ENCODE assay signal across 1 cellular context in the genomic region with DNA sequence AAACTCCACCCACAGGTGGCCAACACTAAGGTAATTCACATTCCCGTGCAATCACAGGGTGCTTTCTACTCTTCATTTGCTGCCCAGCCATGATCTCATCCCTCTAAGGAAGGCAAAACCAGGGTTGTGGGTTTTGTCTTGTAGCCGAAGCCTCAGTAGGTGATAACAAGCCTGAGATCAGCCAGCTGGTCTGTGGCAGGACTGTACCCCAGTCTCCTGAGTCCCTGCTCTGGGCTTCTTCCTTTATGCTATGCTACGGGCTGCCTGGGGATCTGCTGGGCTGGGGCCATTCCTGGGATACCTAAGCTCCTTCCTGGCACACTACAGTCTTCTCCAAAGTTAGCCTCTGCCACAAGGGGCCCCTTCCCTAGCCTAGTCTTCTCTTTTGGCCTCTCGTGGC.
TF ChIP-seq lines count a peak whose summit lies in the region.

No MANE protein-coding gene starts in this region.

TF ChIP-seq in WTC11, 78 proteins besides CTCF, POLR2A, EP300 and RAD21 (continued from another document):
- TF ChIP-seq, protein P1, sequence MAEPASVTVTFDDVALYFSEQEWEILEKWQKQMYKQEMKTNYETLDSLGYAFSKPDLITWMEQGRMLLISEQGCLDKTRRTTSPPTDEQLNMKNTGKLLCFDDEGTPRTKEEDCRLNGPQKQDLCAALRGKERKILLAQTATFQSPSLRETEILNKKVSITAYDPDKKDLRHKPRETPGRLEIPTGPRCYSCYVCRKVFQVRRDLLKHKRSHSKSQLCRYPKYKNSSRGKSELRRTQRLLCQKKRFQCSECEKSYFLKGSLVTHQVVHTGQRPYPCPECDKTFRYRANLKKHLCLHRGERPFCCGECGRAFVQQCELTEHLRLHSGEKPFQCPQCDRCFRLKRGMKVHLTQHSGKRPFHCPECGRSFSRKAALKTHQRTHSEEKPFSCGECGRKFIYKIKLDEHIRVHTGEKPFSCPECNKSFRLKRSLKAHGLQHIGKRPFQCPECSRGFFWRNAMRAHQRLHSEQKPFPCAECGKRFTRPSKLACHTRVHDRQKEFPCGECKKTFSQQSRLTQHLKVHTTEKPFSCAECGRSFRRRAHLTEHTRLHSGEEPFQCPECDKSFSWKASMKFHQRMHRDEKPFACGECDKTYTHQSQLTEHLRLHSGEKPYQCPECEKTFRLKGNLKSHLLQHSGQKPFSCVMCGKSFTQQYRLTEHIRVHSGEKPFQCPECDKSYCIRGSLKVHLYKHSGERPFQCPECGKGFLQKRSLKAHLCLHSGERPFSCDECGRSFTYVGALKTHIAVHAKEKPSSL (CRISPR knock-in tag; conservative IDR thresholded peaks at IDR 0.05): no peak
- TF ChIP-seq CREM (CRISPR knock-in tag; IDR thresholded peaks at IDR 0.05) (no peak), ZNF416 (CRISPR knock-in tag; IDR thresholded peaks at IDR 0.05) (no peak), ZNF512 (CRISPR knock-in tag; IDR thresholded peaks at IDR 0.05; ENCODE audit: borderline replicate concordance) (no peak), RELA (CRISPR knock-in tag; IDR thresholded peaks at IDR 0.05; ENCODE audit: borderline replicate concordance) (no peak), GRHL2 (CRISPR knock-in tag; IDR thresholded peaks at IDR 0.05; ENCODE audit: insufficient replicate concordance, severe bottlenecking) (no peak)
